In the genomic region with DNA sequence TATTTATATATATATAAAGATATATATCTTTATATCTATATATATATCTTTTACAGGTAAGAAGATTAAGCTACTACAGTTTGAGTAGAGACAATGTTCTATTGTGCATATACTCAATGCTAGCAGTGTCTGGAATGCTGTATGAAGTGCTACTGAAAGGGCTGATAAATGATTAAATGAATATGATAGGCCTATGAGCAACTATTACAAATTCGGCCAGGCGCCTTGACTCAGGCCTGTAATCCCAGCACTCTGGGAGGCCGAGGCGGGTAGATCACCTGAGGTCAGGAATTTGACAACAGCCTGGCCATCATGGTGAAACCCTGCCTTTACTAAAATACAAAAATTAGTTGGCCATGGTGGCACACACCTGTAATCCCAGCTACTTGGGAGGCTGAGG, we compare ENCODE assay signal across 28 cellular contexts.
DNase-seq lines count a peak whose midpoint lies in the region; ATAC-seq and TF ChIP-seq lines count a peak whose summit lies in the region.
"Had no signal": no experiment of that assay in that cellular context is flagged by ENCODE, and none has a peak within 500 bp of the region (broad histone marks: within the 10 kb centered on the region; RNA-seq: fewer than 3 reads in every experiment).

No MANE protein-coding gene starts in this region.

- no peaks in the 10 kb centered on the region for H3K36me3 ChIP-seq in psoas muscle (ENCODE audit: insufficient read depth in 1 of 2, low read depth in 1 of 2)
- H3K36me3 ChIP-seq: BE2C; BLaER1; BLaER1 treated with 17β-estradiol and CSF1 and Interleukin-3, amounts not matched to agents 10 nM and 100 nM had no signal

- ATAC-seq in psoas muscle (peak in 3 of 4 donors; percentile 27 to 73 (median 54)), GM18519 (IDR thresholded peaks at IDR 0.05; ENCODE audit: low FRiP score, unreplicated experiment) (no peak)
- ATAC-seq: A549; CD8-positive, alpha-beta T cell had no signal

- H3K4me1 ChIP-seq in psoas muscle = peaks cover 3% of the 10 kb centered on the region
- H3K4me1 ChIP-seq: BLaER1; BLaER1 treated with 17β-estradiol and CSF1 and Interleukin-3, amounts not matched to agents 10 nM and 100 nM; Caco-2 had no signal

- intact Hi-C loops in psoas muscle (cut with DNase I) = no loop called here

- no peaks in the 10 kb centered on the region for H3K9me3 ChIP-seq in psoas muscle
- H3K9me3 ChIP-seq: A549; BE2C; BLaER1; BLaER1 treated with 17β-estradiol and CSF1 and Interleukin-3, amounts not matched to agents 10 nM and 100 nM; Caco-2 had no signal

- no peak overlapping the region for H3K27ac ChIP-seq in psoas muscle
- H3K27ac ChIP-seq: 22Rv1; A549; BLaER1; BLaER1 treated with 17β-estradiol and CSF1 and Interleukin-3, amounts not matched to agents 10 nM and 100 nM; C4-2B had no signal

- H3K27me3 ChIP-seq in psoas muscle (ENCODE audit: insufficient read depth in 3 of 3, low read length in 2 of 3) = no peaks in the 10 kb centered on the region
- H3K27me3 ChIP-seq: BE2C; BLaER1; BLaER1 treated with 17β-estradiol and CSF1 and Interleukin-3, amounts not matched to agents 10 nM and 100 nM had no signal

- WGBS in psoas muscle, 3 donors = 73 to 93% (median 81%) methylated on average over 4 of the region's 4 CpGs

- no peak overlapping the region for H3K4me3 ChIP-seq in psoas muscle
- H3K4me3 ChIP-seq: A549; BLaER1; BLaER1 treated with 17β-estradiol and CSF1 and Interleukin-3, amounts not matched to agents 10 nM and 100 nM had no signal

- TF ChIP-seq CTCF in psoas muscle (IDR thresholded peaks at IDR 0.05) = no peak

- DNase-seq in kidney tubule cell (ENCODE audit: low spot score) = peak; percentile 3
- DNase-seq in psoas muscle = no peak
- no peak for DNase-seq in stimulated activated CD4-positive, alpha-beta T cell treated with anti-CD3 and anti-CD28 coated beads, Interleukin-4, amount 100 ng/mL, for 1 hour
- DNase-seq: 8988T; ACHN; AML-193; BE2C; C1 segment of cervical spinal cord; Caco-2; Calu3; CD4-positive, alpha-beta memory T cell; CD4-positive, alpha-beta T cell; CD4-positive, CD25-positive, alpha-beta regulatory T cell; CD8-positive, alpha-beta memory T cell; CD8-positive, alpha-beta T cell; COR-L47; DMS 273 treated with DMSO at 0.1 percent for 48 hours; DMS153; DMS79; DMS79 treated with DMSO at 0.1 percent for 48 hours; DND-41; EL had no signal
